11 cellular contexts compared by ENCODE assay signal in the genomic region with DNA sequence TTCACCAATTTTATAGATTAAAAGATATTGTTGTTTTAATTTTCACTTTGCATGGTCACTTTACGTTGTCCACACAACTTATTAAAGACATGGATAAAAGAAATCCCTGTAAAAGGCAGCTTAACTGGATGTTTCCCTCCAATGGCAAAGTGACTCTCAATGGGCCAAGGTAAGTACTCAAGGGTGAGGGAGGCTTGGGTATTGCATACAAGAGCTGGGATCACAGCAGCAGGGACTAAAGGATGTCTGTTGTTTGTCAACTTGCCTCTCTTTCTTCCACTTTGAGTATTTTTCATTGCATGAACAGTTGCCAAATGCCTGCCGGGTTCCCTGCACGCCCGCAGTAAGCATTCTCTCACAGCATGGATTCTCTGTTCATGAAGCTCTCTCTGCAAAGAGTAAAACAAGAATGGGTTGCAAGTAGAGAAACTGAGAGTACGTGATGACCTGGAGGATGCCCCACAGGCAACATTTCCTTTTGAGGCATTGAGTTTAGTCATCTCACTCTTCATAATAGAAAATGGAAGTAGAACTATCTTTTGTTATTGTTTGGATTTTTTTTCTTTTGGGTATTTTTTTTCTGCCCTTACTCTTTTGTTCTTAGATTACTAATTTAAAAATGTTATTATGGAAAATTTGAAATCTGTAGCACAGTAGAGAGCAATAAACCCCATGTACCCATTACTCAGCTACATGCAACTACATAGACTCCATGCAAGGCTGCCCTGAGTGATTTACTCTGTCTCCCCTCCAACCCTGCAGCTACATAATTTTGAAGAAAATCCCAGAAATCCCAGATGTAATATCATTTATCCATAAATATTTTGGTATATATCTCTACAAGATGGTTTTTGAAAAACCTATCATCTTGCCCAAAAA.
DNase-seq lines count a peak whose midpoint lies in the region; ATAC-seq lines count a peak whose summit lies in the region.
"Had no signal": no experiment of that assay in that cellular context is flagged by ENCODE, and none has a peak within 500 bp of the region (broad histone marks: within the 10 kb centered on the region; RNA-seq: fewer than 3 reads in every experiment).

No MANE protein-coding gene starts in this region.

- DNase-seq in ecto neural progenitor cell (ENCODE audit: low spot score) (no peak), SKM-1 (lab: John Stamatoyannopoulos, UW; ENCODE audit: unreplicated experiment) (no peak), NCI-H1436 treated with DMSO at 0.1 percent for 48 hours (lab: John Stamatoyannopoulos, UW) (no peak), NCI-H2196 treated with DMSO at 0.1 percent for 48 hours (lab: John Stamatoyannopoulos, UW; ENCODE audit: unreplicated experiment) (no peak)
- DNase-seq: COR-L47, RPMI8226 had no signal

- peak; percentile 90 for ATAC-seq in GM18519 (IDR thresholded peaks at IDR 0.05; ENCODE audit: low FRiP score, unreplicated experiment)
- peak; percentile 83 for ATAC-seq in GM19467 (IDR thresholded peaks at IDR 0.05; ENCODE audit: unreplicated experiment)
- peak; percentile 98 for ATAC-seq in HG02885 (IDR thresholded peaks at IDR 0.05; ENCODE audit: poor library complexity, unreplicated experiment)
- peak; percentile 92 for ATAC-seq in HG03558 (IDR thresholded peaks at IDR 0.05; ENCODE audit: extremely low read depth, unreplicated experiment)
- ATAC-seq: esophagus mucosa had no signal
